Comparison of ENCODE assay signal across 7 cellular contexts in the genomic region with DNA sequence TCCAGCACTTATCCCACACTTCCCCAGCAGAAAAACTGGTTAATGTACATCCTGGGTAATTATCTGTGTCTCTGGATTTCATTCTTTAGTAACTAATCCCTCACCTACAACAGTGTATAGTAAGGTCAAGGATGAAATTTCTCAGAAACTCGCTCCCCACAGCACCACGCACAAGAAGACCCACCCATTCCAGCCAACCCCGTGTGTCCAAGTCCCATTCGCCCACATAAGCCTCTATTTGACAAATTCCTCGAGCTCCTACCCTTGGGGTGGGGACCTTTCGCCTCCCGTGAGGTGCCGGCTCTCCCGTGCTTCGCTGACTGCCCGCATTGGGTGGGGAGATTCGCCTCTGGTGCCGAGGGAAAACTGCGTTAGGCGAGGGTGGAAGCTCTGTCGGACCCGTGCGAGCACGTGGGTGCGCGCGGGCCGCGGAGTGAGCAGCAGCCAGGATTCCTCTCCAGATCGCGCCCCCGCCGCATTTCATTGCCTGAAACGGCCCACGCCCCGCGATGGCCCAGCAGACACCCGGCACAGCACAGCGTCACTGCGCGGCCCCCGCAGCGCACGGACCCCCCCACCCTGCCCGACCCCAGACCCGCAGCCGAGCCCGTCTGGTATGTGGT. TPM values are rescaled to one million over a fixed set of nuclear protein-coding genes. Genes with fewer than 3 reads are reported as not detected.
DNase-seq lines count a peak whose midpoint lies in the region; ATAC-seq and TF ChIP-seq lines count a peak whose summit lies in the region.

No MANE protein-coding gene starts in this region.

- DNase-seq in T follicular helper cell (ENCODE audit: low read depth) (peak; percentile 3), kidney glomerular epithelial cell (lab: John Stamatoyannopoulos, UW) (peak; percentile 7), GM19240 (ENCODE audit: insufficient read length, low spot score) (no peak)
- peak; percentile 49 for DNase-seq in stimulated activated CD4-positive, alpha-beta T cell treated with anti-CD3 and anti-CD28 coated beads, Interleukin-2, amount 100 ng/mL, for 4 hours (ENCODE audit: low read depth)

- H3K4me3 Mint-ChIP-seq in brain = peak overlapping the region; percentile 88 to 97 (median 92)

- H3K27me3 Mint-ChIP-seq in brain = peaks cover 38% of the 10 kb centered on the region

- H3K4me1 Mint-ChIP-seq in brain = peaks cover 40% of the 10 kb centered on the region

- H3K36me3 Mint-ChIP-seq in brain = no peaks in the 10 kb centered on the region

- H3K9me3 Mint-ChIP-seq in brain = peaks cover 0 to 4% (median 0%) of the 10 kb centered on the region in 5 experiments

- H3K27ac Mint-ChIP-seq in brain = peak overlapping the region in 4 of 5 experiments; percentile 13 to 95 (median 48)

- ATAC-seq in GM18907 (IDR thresholded peaks at IDR 0.05; ENCODE audit: unreplicated experiment) (peak; percentile 14), HG03039 (IDR thresholded peaks at IDR 0.05; ENCODE audit: unreplicated experiment) (peak; percentile 28)

- TF ChIP-seq CTCF in brain (conservative IDR thresholded peaks at IDR 0.05) = no peak

RNA-seq across cellular contexts. Expression of a gene that starts 0.9 kb away (rescaled TPM):
- polyA plus RNA-seq in brain (ENCODE audit: insufficient read depth, low read depth, low replicate concordance) = 0.49 TPM
